Comparison of ENCODE assay signal across 8 cellular contexts in genomic region chr12:122834921-122835692, GRCh38. TPM values are rescaled to one million over a fixed set of nuclear protein-coding genes. Genes with fewer than 3 reads are reported as not detected.
DNase-seq lines count a peak whose midpoint lies in the region; ATAC-seq and TF ChIP-seq lines count a peak whose summit lies in the region.

Gene HIP1R (plus strand): TSS chr12:122835457. CDS start chr12:122835551, 94 bp downstream.

- H3K27ac Mint-ChIP-seq in WTC11 = peak within 1 kb of the TSS; percentile 80

- peak within 1 kb of the TSS; percentile 91 for H3K27ac ChIP-seq in caudate nucleus (ENCODE audit: low read depth, low read length)

- DNase-seq in G401 (ENCODE audit: low spot score) (peak; percentile 34), WTC11 (ENCODE audit: low spot score) (peak; percentile 56), caudate nucleus (lab: John Stamatoyannopoulos, UW) (peak in 26 of 61 donors; percentile 13 to 75 (median 42)), left colon (peak in 1 of 2 donors; percentile 77), NCI-H1694 treated with DMSO at 0.1 percent for 48 hours (lab: John Stamatoyannopoulos, UW) (no peak)
- DNase-seq in stimulated activated CD4-positive, alpha-beta T cell treated with anti-CD3 and anti-CD28 coated beads, Interleukin-1b, Interleukin-23, amount 100 ng/mL, for 48 hours = peak; percentile 36

- POLR2A ChIA-PET in WTC11 (lab: Charles Lee) = interaction anchor here (0.6 kb wide), 2 partner anchors 10 to 136 kb away, joined by 3 to 6 read pairs; no protein-coding TSS in a partner anchor

- H3K9me3 Mint-ChIP-seq in WTC11 = no peaks in the 10 kb centered on the region; the same call in 1 of the 2 replicates

- peaks cover 56% of the 10 kb centered on the region for H3K27me3 Mint-ChIP-seq in WTC11 (ENCODE audit: low read depth)

- H3K4me3 Mint-ChIP-seq in WTC11 = peak within 1 kb of the TSS; percentile 87

- intact Hi-C loops in left colon (cut with DNase I, micrococcal nuclease) = no loop called here

- peaks cover 3% of the 10 kb centered on the region; the same call in 1 of the 2 replicates for H3K36me3 Mint-ChIP-seq in WTC11

- peak; percentile 44 for ATAC-seq in HG03280 (IDR thresholded peaks at IDR 0.05; ENCODE audit: unreplicated experiment)
- ATAC-seq in WTC11 = peak; percentile 62
- ATAC-seq in left colon = peak; percentile 53
- ATAC-seq in HG03469 (IDR thresholded peaks at IDR 0.05; ENCODE audit: unreplicated experiment) = no peak

- in situ Hi-C loops in G401 (cut with HindIII; ENCODE audit: low sequenced_read_pairs) = no loop called here

- CTCF ChIA-PET in WTC11 (lab: Charles Lee) = interaction anchor here (0.5 to 2.8 kb wide), 8 partner anchors 10 to 132 kb away, joined by 3 to 10 read pairs (median 3); partner anchors contain the start of gene ABCB9

- TF ChIP-seq CTCF in WTC11 (IDR thresholded peaks at IDR 0.05) = no peak

- peaks cover 30% of the 10 kb centered on the region for H3K4me1 Mint-ChIP-seq in WTC11

TF ChIP-seq in WTC11, 78 proteins besides CTCF, POLR2A, EP300 and RAD21:
- no peak for TF ChIP-seq MLX (CRISPR knock-in tag; IDR thresholded peaks at IDR 0.05)
- TF ChIP-seq SP1 (CRISPR knock-in tag; conservative IDR thresholded peaks at IDR 0.05) = peak; percentile 54

RNA-seq across cellular contexts. Expression of gene HIP1R, which starts in this region (rescaled TPM):
- 14.0 and 19.3 TPM in 2 replicates for total RNA-seq in G401 (2014; rRNA removed; shearing (Covaris generic))
- 22.8 to 45.2 TPM (median 26.8 TPM) in 3 replicates for total RNA-seq in WTC11 (2021)
- total RNA-seq in left colon = 10 to 100 TPM; 62.3 to 66.4 TPM
